23 cellular contexts compared by ENCODE assay signal in genomic region chr6:125058562-125058961, GRCh38.
"Had no signal": no experiment of that assay in that cellular context is flagged by ENCODE, and none has a peak within 500 bp of the region (broad histone marks: within the 10 kb centered on the region; RNA-seq: fewer than 3 reads in every experiment).

No MANE protein-coding gene starts in this region.

- H3K4me1 ChIP-seq: foreskin keratinocyte had no signal

- DNase-seq: effector CD4-positive, alpha-beta T cell; endodermal cell; erythroblast; foreskin keratinocyte; kidney; left cardiac atrium; left ventricle myocardium superior; mesendoderm; naive thymus-derived CD4-positive, alpha-beta T cell; ovary; stimulated activated CD4-positive, alpha-beta T cell treated with anti-CD3 and anti-CD28 coated beads, Interleukin-12 subunit alpha, Interleukin-12 subunit beta, amount 100 ng/mL, for 4 hours; stimulated activated naive CD4-positive, alpha-beta T cell; stomach; substantia nigra had no signal

- ATAC-seq: foreskin keratinocyte; left cardiac atrium; left ventricle myocardium superior; naive thymus-derived CD4-positive, alpha-beta T cell; sciatic nerve had no signal

- H3K9me3 ChIP-seq: ovary, stomach, thoracic aorta had no signal

- H3K36me3 Mint-ChIP-seq: naive thymus-derived CD4-positive, alpha-beta T cell had no signal

- H3K4me3 ChIP-seq: coronary artery, ovary, skin epidermis, stomach, thoracic aorta had no signal

- H3K4me1 Mint-ChIP-seq: endodermal cell; naive thymus-derived CD4-positive, alpha-beta T cell; neural crest cell had no signal

- FAIRE-seq: endothelial cell of umbilical vein, urothelium cell line had no signal

- H3K27ac ChIP-seq: coronary artery, foreskin keratinocyte, skin epidermis, stomach had no signal

- H3K9me3 Mint-ChIP-seq: endodermal cell; naive thymus-derived CD4-positive, alpha-beta T cell; neural crest cell; type B pancreatic cell had no signal

- H3K4me3 Mint-ChIP-seq: endodermal cell; naive thymus-derived CD4-positive, alpha-beta T cell; neural crest cell; type B pancreatic cell had no signal

- H3K27ac Mint-ChIP-seq: endodermal cell; naive thymus-derived CD4-positive, alpha-beta T cell; progenitor cell of endocrine pancreas; type B pancreatic cell had no signal

- H3K27me3 ChIP-seq: foreskin keratinocyte, ovary, stomach had no signal

- H3K36me3 ChIP-seq: ovary, stomach, thoracic aorta had no signal

- H3K27me3 Mint-ChIP-seq: progenitor cell of endocrine pancreas, type B pancreatic cell had no signal
